Comparison of ENCODE assay signal across 8 cellular contexts in the genomic region with DNA sequence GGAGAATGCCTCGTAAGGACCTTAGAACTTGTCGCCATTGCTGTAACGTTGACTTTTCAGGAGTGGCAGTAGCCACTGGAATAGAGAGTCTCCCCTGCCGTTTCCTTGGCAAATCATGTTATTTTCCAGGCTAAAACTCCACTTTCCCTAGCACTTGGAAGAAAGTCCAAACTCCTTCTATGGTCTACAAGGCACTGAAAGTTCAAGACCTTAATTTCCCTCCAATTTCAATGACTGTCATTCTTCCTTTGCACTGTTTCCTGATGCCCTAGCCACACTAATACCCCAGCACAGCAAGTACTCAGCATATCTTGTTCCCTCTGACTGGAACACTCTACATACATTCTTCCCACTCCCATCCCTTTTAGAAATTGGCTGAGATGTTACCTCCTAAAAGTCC. TPM values are rescaled to one million over a fixed set of nuclear protein-coding genes. Genes with fewer than 3 reads are reported as not detected.
DNase-seq lines count a peak whose midpoint lies in the region; ATAC-seq, FAIRE-seq and TF ChIP-seq lines count a peak whose summit lies in the region.

No MANE protein-coding gene starts in this region.

- H3K36me3 ChIP-seq in CD8-positive, alpha-beta memory T cell (ENCODE audit: insufficient read depth, low read length), result no peaks in the 10 kb centered on the region
- H3K36me3 ChIP-seq in Panc1 (ENCODE audit: control insufficient read depth, insufficient read depth, low read length) (peaks cover 2% of the 10 kb centered on the region; the same call in 1 of the 2 replicates), endothelial cell of umbilical vein (ENCODE audit: control insufficient read depth in 2 of 2, extremely low read depth in 1 of 2, insufficient read depth in 2 of 2, low read length in 2 of 2) (no peaks in the 10 kb centered on the region), ovary (no peaks in the 10 kb centered on the region)

- TF ChIP-seq POLR2A in endothelial cell of umbilical vein (IDR thresholded peaks at IDR 0.05; ENCODE audit: low read depth, low read length), result no peak
- TF ChIP-seq POLR2A in ovary (IDR thresholded peaks at IDR 0.05), result no peak

- in situ Hi-C loops in Panc1 (cut with HindIII; ENCODE audit: low pct_unique_long_range_greater_than_20kb, low sequenced_read_pairs), result no loop called here

- peak overlapping the region; percentile 93 for H2AFZ ChIP-seq in endothelial cell of umbilical vein (ENCODE audit: low read depth, low read length)

- BruUV-seq in Panc1 (replicated peaks; lab: Mats Ljungman, UMichigan) (no TSS peak), endothelial cell of umbilical vein (replicated peaks; lab: Mats Ljungman, UMichigan) (no TSS peak)

- CTCF ChIA-PET in CD8-positive, alpha-beta memory T cell (lab: Charles Lee), result interaction anchor here (0.9 to 2.2 kb wide), 5 partner anchors 9 to 146 kb away, joined by 3 to 7 read pairs (median 3); no protein-coding TSS in a partner anchor
- CTCF ChIA-PET in Panc1 (lab: Charles Lee), result no interaction called here
- CTCF ChIA-PET in endothelial cell of umbilical vein (lab: Charles Lee), result interaction anchor here (1.0 to 3.8 kb wide), 7 partner anchors 22 to 145 kb away, joined by 3 to 26 read pairs (median 7); no protein-coding TSS in a partner anchor

- no peak for TF ChIP-seq EP300 in ovary (IDR thresholded peaks at IDR 0.05)

- peak overlapping the region; percentile 93 to 98 (median 96) for H3K4me3 Mint-ChIP-seq in CD8-positive, alpha-beta memory T cell

- H3K9me1 ChIP-seq in endothelial cell of umbilical vein (replicated peaks; ENCODE audit: control insufficient read depth, extremely low read depth, insufficient read depth, low read length), result no peaks in the 10 kb centered on the region

- no peaks in the 10 kb centered on the region for H3K27me3 ChIP-seq in CD8-positive, alpha-beta memory T cell (ENCODE audit: insufficient read depth, low read length, poor library complexity, severe bottlenecking)
- H3K27me3 ChIP-seq in Panc1 (ENCODE audit: control insufficient read depth, insufficient read depth, low read length), result no peaks in the 10 kb centered on the region
- peaks cover 0 to 12% of the 10 kb centered on the region in 2 experiments for H3K27me3 ChIP-seq in endothelial cell of umbilical vein (ENCODE audit: control insufficient read depth in 2 of 2, insufficient read depth in 2 of 2, low read length in 2 of 2)
- H3K27me3 ChIP-seq in ovary, result no peaks in the 10 kb centered on the region

- no peaks in the 10 kb centered on the region for H3K9me3 ChIP-seq in CD8-positive, alpha-beta memory T cell (ENCODE audit: low read length)
- H3K9me3 ChIP-seq in Panc1 (ENCODE audit: control insufficient read depth, insufficient read depth, low read depth, low read length), result no peaks in the 10 kb centered on the region
- no peaks in the 10 kb centered on the region for H3K9me3 ChIP-seq in endothelial cell of umbilical vein (replicated peaks; ENCODE audit: control insufficient read depth, insufficient read depth, low read length)
- H3K9me3 ChIP-seq in ovary, result no peaks in the 10 kb centered on the region

- TF ChIP-seq CTCF in Panc1 (IDR thresholded peaks at IDR 0.05) (no peak), endothelial cell of umbilical vein (IDR thresholded peaks at IDR 0.05; ENCODE audit: extremely low read depth in 1 of 2, insufficient read depth in 1 of 2, low read depth in 1 of 2, low read length in 2 of 2) (no peak), ovary (IDR thresholded peaks at IDR 0.05) (no peak)

- H3K27ac ChIP-seq in CD8-positive, alpha-beta memory T cell (ENCODE audit: low read depth, low read length), result peak overlapping the region; percentile 75
- H3K27ac ChIP-seq in Panc1 (ENCODE audit: low read length) (peak overlapping the region; percentile 87), endothelial cell of umbilical vein (ENCODE audit: insufficient read depth, low read depth, low read length) (no peak overlapping the region), ovary (peak overlapping the region; percentile 95 to 98)

- no peak for ATAC-seq in Panc1
- no peak for ATAC-seq in GM18907 (IDR thresholded peaks at IDR 0.05; ENCODE audit: unreplicated experiment)
- ATAC-seq in HG02623 (IDR thresholded peaks at IDR 0.05; ENCODE audit: unreplicated experiment), result no peak
- ATAC-seq in GM21447 (IDR thresholded peaks at IDR 0.05; ENCODE audit: unreplicated experiment), result no peak

- H3K4me3 ChIP-seq in CD8-positive, alpha-beta memory T cell (ENCODE audit: low read length), result peak overlapping the region; percentile 96
- H3K4me3 ChIP-seq in Panc1 (ENCODE audit: low read depth in 2 of 2, low read length in 2 of 2), result peak overlapping the region; percentile 92 to 94
- peak overlapping the region; percentile 79 to 96 (median 86) for H3K4me3 ChIP-seq in endothelial cell of umbilical vein (replicated peaks in 1 of 3; ENCODE audit: insufficient read depth in 1 of 3, low read depth in 1 of 3, low read length in 3 of 3)
- peak overlapping the region; percentile 91 for H3K4me3 ChIP-seq in ovary

- peaks cover 30% of the 10 kb centered on the region for H3K79me2 ChIP-seq in endothelial cell of umbilical vein (ENCODE audit: control insufficient read depth, insufficient read depth, low read length)

- no peaks in the 10 kb centered on the region for H3K27me3 Mint-ChIP-seq in CD8-positive, alpha-beta memory T cell

- POLR2A ChIA-PET in CD8-positive, alpha-beta memory T cell (lab: Charles Lee), result interaction anchor here (0.6 to 1.0 kb wide), 3 partner anchors 28 to 140 kb away, joined by 3 to 4 read pairs (median 3); no protein-coding TSS in a partner anchor
- POLR2A ChIA-PET in Panc1 (lab: Charles Lee), result no interaction called here
- POLR2A ChIA-PET in endothelial cell of umbilical vein (lab: Charles Lee), result interaction anchor here (0.6 kb wide), 1 partner anchor 26 kb away, joined by 6 read pairs; no protein-coding TSS in a partner anchor

- peaks cover 12% of the 10 kb centered on the region for H4K20me1 ChIP-seq in endothelial cell of umbilical vein (replicated peaks; ENCODE audit: control insufficient read depth, extremely low read depth, insufficient read depth, low read length)

- intact Hi-C loops in Panc1 (cut with micrococcal nuclease; ENCODE audit: unreplicated experiment) (no loop called here), endothelial cell of umbilical vein (cut with micrococcal nuclease) (no loop called here), ovary (cut with DNase I) (no loop called here)

- H3K4me1 ChIP-seq in CD8-positive, alpha-beta memory T cell (ENCODE audit: insufficient read depth, low read length), result peaks cover 29% of the 10 kb centered on the region
- peaks cover 28% of the 10 kb centered on the region for H3K4me1 ChIP-seq in Panc1 (ENCODE audit: control insufficient read depth, insufficient read depth, low read length)
- H3K4me1 ChIP-seq in endothelial cell of umbilical vein (ENCODE audit: control insufficient read depth, extremely low read depth, insufficient read depth, low read length), result peaks cover 21% of the 10 kb centered on the region
- peaks cover 3% of the 10 kb centered on the region for H3K4me1 ChIP-seq in ovary (ENCODE audit: insufficient read depth)

- H3K9ac ChIP-seq in endothelial cell of umbilical vein (replicated peaks; ENCODE audit: extremely low read depth, insufficient read depth, low read length), result peak overlapping the region; percentile 89

- H3K9me3 Mint-ChIP-seq in CD8-positive, alpha-beta memory T cell, result no peaks in the 10 kb centered on the region

- peak overlapping the region; percentile 98 for H3K4me2 ChIP-seq in endothelial cell of umbilical vein (ENCODE audit: insufficient read depth, low read length)

- WGBS in ovary, 3 donors, result 60% methylated on average over 4 of the region's 4 CpGs

- peaks cover 26 to 35% (median 32%) of the 10 kb centered on the region in 3 donors for H3K4me1 Mint-ChIP-seq in CD8-positive, alpha-beta memory T cell

- FAIRE-seq in endothelial cell of umbilical vein (lab: Jason Lieb, UNC), result no peak

- dilution Hi-C loops in endothelial cell of umbilical vein (cut with MboI; ENCODE audit: extremely low pct_ligation_motif_present, low sequenced_read_pairs), result no loop called here

- DNase-seq in CD8-positive, alpha-beta memory T cell, result no peak
- DNase-seq in Panc1 (ENCODE audit: low read depth, low spot score) (no peak), endothelial cell of umbilical vein (ENCODE audit: low read depth, low spot score) (no peak), ovary (no peak), NCI-H1694 (lab: John Stamatoyannopoulos, UW) (no peak)

- H3K36me3 Mint-ChIP-seq in CD8-positive, alpha-beta memory T cell, result peaks cover 0 to 16% (median 0%) of the 10 kb centered on the region in 3 donors

- peak overlapping the region; percentile 87 to 97 (median 88) for H3K27ac Mint-ChIP-seq in CD8-positive, alpha-beta memory T cell

TF ChIP-seq in endothelial cell of umbilical vein, 7 proteins besides CTCF, POLR2A, EP300 and RAD21:
- no peak for TF ChIP-seq FOS (IDR thresholded peaks at IDR 0.05; ENCODE audit: borderline replicate concordance, insufficient read depth, low read length)

RNA-seq across cellular contexts. Expression of gene TBPL1, which starts 1.8 kb away (rescaled TPM):
- total RNA-seq in CD8-positive, alpha-beta memory T cell, result 10 to 100 TPM; 51.9 to 52.8 TPM
- 70.9 TPM for polyA plus RNA-seq in CD8-positive, alpha-beta memory T cell
- 39.7 TPM for total RNA-seq in Panc1 (2021; ENCODE audit: unreplicated experiment)
- polyA plus RNA-seq in Panc1 (2012; ENCODE audit: insufficient read length), result 33.8 TPM
- 31.2 and 33.4 TPM in 2 replicates for total RNA-seq in endothelial cell of umbilical vein
- 14.9 and 19.6 TPM in 2 replicates for polyA plus RNA-seq in endothelial cell of umbilical vein
- polyA plus RNA-seq in endothelial cell of umbilical vein (2011; cell fraction: cytosol; rRNA removed), result 25.8 and 28.1 TPM in 2 replicates
- polyA plus RNA-seq in endothelial cell of umbilical vein (2011; cell fraction: nucleus; rRNA removed), result 16.4 and 20.3 TPM in 2 replicates
- 36.4 and 52.9 TPM in 2 replicates for polyA plus RNA-seq in endothelial cell of umbilical vein (2012)
- 10.9 and 18.1 TPM in 2 replicates for polyA minus RNA-seq in endothelial cell of umbilical vein
- 8.9 TPM for polyA minus RNA-seq in endothelial cell of umbilical vein (2011; cell fraction: cytosol; rRNA and poly(A)+ RNA removed)
- 9.4 and 12.5 TPM in 2 replicates for polyA minus RNA-seq in endothelial cell of umbilical vein (2011; cell fraction: nucleus; rRNA and poly(A)+ RNA removed)
- total RNA-seq in ovary, result 10 to 100 TPM; 13.3 to 25.2 (median 18.6) TPM
- 10 to 100 TPM; 20.6 to 24.1 TPM for polyA plus RNA-seq in ovary
